Comparison of ENCODE assay signal across 10 cellular contexts in the genomic region with DNA sequence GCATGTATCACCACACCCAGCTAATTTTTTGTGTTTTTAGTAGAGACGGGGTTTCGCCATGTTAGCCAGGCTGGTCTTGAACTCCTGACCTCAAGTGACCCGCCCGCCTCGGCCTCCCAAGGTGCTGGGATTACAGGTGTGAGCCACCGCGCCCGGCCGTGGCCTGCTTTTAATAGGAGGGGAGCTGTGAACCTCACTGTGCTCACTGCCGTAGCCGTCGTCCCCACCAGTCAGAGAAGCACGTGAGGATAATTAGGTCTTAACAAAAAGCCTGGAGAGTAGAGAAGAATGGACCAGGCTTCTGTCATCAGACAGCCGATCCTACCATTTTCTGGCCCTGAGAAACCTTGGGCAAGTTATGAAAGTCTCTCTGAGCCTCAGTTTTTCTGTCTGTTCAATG. TPM values are rescaled to one million over a fixed set of nuclear protein-coding genes. Genes with fewer than 3 reads are reported as not detected.
"Had no signal": no experiment of that assay in that cellular context is flagged by ENCODE, and none has a peak within 500 bp of the region (broad histone marks: within the 10 kb centered on the region; RNA-seq: fewer than 3 reads in every experiment).

No MANE protein-coding gene starts in this region.

RNA-seq across cellular contexts. Expression of a gene that starts 42.9 kb away (rescaled TPM):
- total RNA-seq: activated CD4-positive, alpha-beta memory T cell treated with anti-CD3 and anti-CD28 coated beads for 36 hours; activated CD4-positive, alpha-beta T cell treated with anti-CD3 and anti-CD28 coated beads for 36 hours; activated CD4-positive, alpha-beta T cell treated with anti-CD3 and anti-CD28 coated beads, Interleukin-2, amount 10 ng/mL, durations not matched to agents 24 days and 14 days; activated CD4-positive, alpha-beta T cell treated with anti-CD3 and anti-CD28 coated beads, Interleukin-2, amount 10 ng/mL, durations not matched to agents 7 days and 5 days; activated CD8-positive, alpha-beta memory T cell treated with anti-CD3 and anti-CD28 coated beads for 36 hours; activated CD8-positive, alpha-beta memory T cell treated with anti-CD3 and anti-CD28 coated beads, Interleukin-2, amount 10 ng/mL, durations not matched to agents 7 days and 5 days; activated CD8-positive, alpha-beta T cell treated with anti-CD3 and anti-CD28 coated beads, Interleukin-2, amount 10 ng/mL, durations not matched to agents 7 days and 5 days; T-helper 1 cell treated with Interleukin-12 subunit alpha and Interleukin-12 subunit beta and Interleukin-4 antibody, amounts not matched to agents 30 ng/mL and 1 ng/mL, for 36 hours; T-helper 17 cell; T-helper 2 cell treated with Interferon-gamma antibody and Interleukin-4, amounts not matched to agents 100 ng/mL and 5 ng/mL, for 36 hours had no signal
